17 cellular contexts compared by ENCODE assay signal in genomic region chr3:122188758-122189157, GRCh38. TPM values are rescaled to one million over a fixed set of nuclear protein-coding genes. Genes with fewer than 3 reads are reported as not detected.
A peak's percentile ranks its signal among the peaks of the same experiment; 100 is the strongest.
DNase-seq lines count a peak whose midpoint lies in the region; ATAC-seq, FAIRE-seq and TF ChIP-seq lines count a peak whose summit lies in the region.
"Had no signal": no experiment of that assay in that cellular context is flagged by ENCODE, and none has a peak within 500 bp of the region (broad histone marks: within the 10 kb centered on the region; RNA-seq: fewer than 3 reads in every experiment).

No MANE protein-coding gene starts in this region.

- FAIRE-seq in bronchial epithelial cell (lab: Jason Lieb, UNC): no peak
- FAIRE-seq: A204.1, H1, HTR-8/SVneo had no signal

- H3K36me3 ChIP-seq in bronchial epithelial cell (ENCODE audit: control insufficient read depth, insufficient read depth, low read length): no peaks in the 10 kb centered on the region
- H3K36me3 ChIP-seq in mucosa of descending colon (ENCODE audit: low read depth): no peaks in the 10 kb centered on the region
- H3K36me3 ChIP-seq: HAP-1 had no signal

- H3K4me1 Mint-ChIP-seq in activated CD8-positive, alpha-beta T cell treated with anti-CD3 and anti-CD28 coated beads for 36 hours (ENCODE audit: low read depth): peaks cover under 1% of the 10 kb centered on the region

- intact Hi-C loops in mucosa of descending colon (cut with DNase I, micrococcal nuclease): no loop called here
- intact Hi-C loops in activated CD8-positive, alpha-beta T cell treated with anti-CD3 and anti-CD28 coated beads for 36 hours (cut with micrococcal nuclease): no loop called here

- no peak overlapping the region for H3K4me3 ChIP-seq in bronchial epithelial cell (ENCODE audit: low read depth, low read length)
- no peak overlapping the region for H3K4me3 ChIP-seq in mucosa of descending colon
- H3K4me3 ChIP-seq: HAP-1 had no signal

- CTCF ChIA-PET in activated CD8-positive, alpha-beta T cell treated with anti-CD3 and anti-CD28 coated beads for 36 hours (lab: Charles Lee): interaction anchor here (0.6 kb wide), 1 partner anchor 174 kb away, joined by 3 read pairs; no protein-coding TSS in a partner anchor

- no peaks in the 10 kb centered on the region for H3K36me3 Mint-ChIP-seq in activated CD8-positive, alpha-beta T cell treated with anti-CD3 and anti-CD28 coated beads for 36 hours (ENCODE audit: low read depth)

- H3K4me3 Mint-ChIP-seq in activated CD8-positive, alpha-beta T cell treated with anti-CD3 and anti-CD28 coated beads for 36 hours: no peak overlapping the region
- H3K4me3 Mint-ChIP-seq: B cell; CD4-positive, alpha-beta T cell had no signal

- H3K27ac Mint-ChIP-seq in activated CD8-positive, alpha-beta T cell treated with anti-CD3 and anti-CD28 coated beads for 36 hours: no peak overlapping the region
- H3K27ac Mint-ChIP-seq: B cell; CD4-positive, alpha-beta T cell had no signal

- DNase-seq in DMS153 (lab: John Stamatoyannopoulos, UW): peak; percentile 64
- DNase-seq in NCI-H2029 treated with DMSO at 0.1 percent for 48 hours (lab: John Stamatoyannopoulos, UW): peak; percentile 10
- peak; percentile 14 for DNase-seq in bronchial epithelial cell (ENCODE audit: low read depth)
- DNase-seq in mucosa of descending colon: no peak
- DNase-seq in activated CD8-positive, alpha-beta T cell treated with anti-CD3 and anti-CD28 coated beads for 36 hours: no peak
- no peak for DNase-seq in HPDE6-E6E7 (ENCODE audit: extremely low spot score)
- no peak for DNase-seq in glomerular visceral epithelial cell (ENCODE audit: extremely low spot score)
- DNase-seq: C1 segment of cervical spinal cord; CD4-positive, alpha-beta T cell; DND-41; GDM1 had no signal

- peaks cover 25% of the 10 kb centered on the region for H3K4me1 ChIP-seq in mucosa of descending colon (ENCODE audit: low read depth)
- H3K4me1 ChIP-seq: HAP-1 had no signal

- POLR2A ChIA-PET in activated CD8-positive, alpha-beta T cell treated with anti-CD3 and anti-CD28 coated beads for 36 hours (lab: Charles Lee): no interaction called here

- ATAC-seq in mucosa of descending colon (peak; percentile 76), HG02798 (IDR thresholded peaks at IDR 0.05; ENCODE audit: poor library complexity, unreplicated experiment) (no peak)
- no peak for ATAC-seq in activated CD8-positive, alpha-beta T cell treated with anti-CD3 and anti-CD28 coated beads for 36 hours

- no peaks in the 10 kb centered on the region for H3K9me3 ChIP-seq in mucosa of descending colon
- H3K9me3 ChIP-seq: HAP-1 had no signal

- TF ChIP-seq CTCF in bronchial epithelial cell (IDR thresholded peaks at IDR 0.05; ENCODE audit: insufficient read depth, low read length, severe bottlenecking): no peak
- TF ChIP-seq CTCF in mucosa of descending colon (IDR thresholded peaks at IDR 0.05): no peak
- TF ChIP-seq CTCF in activated CD8-positive, alpha-beta T cell treated with anti-CD3 and anti-CD28 coated beads for 36 hours (IDR thresholded peaks at IDR 0.05): no peak

- no peaks in the 10 kb centered on the region for H3K9me3 Mint-ChIP-seq in activated CD8-positive, alpha-beta T cell treated with anti-CD3 and anti-CD28 coated beads for 36 hours
- H3K9me3 Mint-ChIP-seq: CD4-positive, alpha-beta T cell had no signal

- peaks cover 53% of the 10 kb centered on the region for H3K27me3 Mint-ChIP-seq in activated CD8-positive, alpha-beta T cell treated with anti-CD3 and anti-CD28 coated beads for 36 hours

- peaks cover 5% of the 10 kb centered on the region for H3K27me3 ChIP-seq in bronchial epithelial cell (ENCODE audit: control insufficient read depth, insufficient read depth, low read length)

RNA-seq across cellular contexts. Expression of gene CASR, which starts 5.3 kb away (rescaled TPM):
- total RNA-seq in bronchial epithelial cell (not detected in 2 replicates), mucosa of descending colon (1 to 10 TPM in 1 of 3 donors, under 1 TPM in 2; 0.32 to 1.2 (median 0.36) TPM)
- total RNA-seq in activated CD8-positive, alpha-beta T cell treated with anti-CD3 and anti-CD28 coated beads for 36 hours: not detected
- total RNA-seq: B cell had no signal

Comparison
In these comparisons a context has a peak if more than half of its experiments do, and no peak if none do; other contexts are left out.
1. DNase-seq: peak in DMS153 (single experiment), NCI-H2029 treated with DMSO at 0.1 percent for 48 hours (single experiment) and bronchial epithelial cell (single experiment); none in mucosa of descending colon (0 of 3), activated CD8-positive, alpha-beta T cell treated with anti-CD3 and anti-CD28 coated beads for 36 hours (single experiment), HPDE6-E6E7 (single experiment) and glomerular visceral epithelial cell (single experiment).